Comparison of ENCODE assay signal across 8 cellular contexts in the genomic region with DNA sequence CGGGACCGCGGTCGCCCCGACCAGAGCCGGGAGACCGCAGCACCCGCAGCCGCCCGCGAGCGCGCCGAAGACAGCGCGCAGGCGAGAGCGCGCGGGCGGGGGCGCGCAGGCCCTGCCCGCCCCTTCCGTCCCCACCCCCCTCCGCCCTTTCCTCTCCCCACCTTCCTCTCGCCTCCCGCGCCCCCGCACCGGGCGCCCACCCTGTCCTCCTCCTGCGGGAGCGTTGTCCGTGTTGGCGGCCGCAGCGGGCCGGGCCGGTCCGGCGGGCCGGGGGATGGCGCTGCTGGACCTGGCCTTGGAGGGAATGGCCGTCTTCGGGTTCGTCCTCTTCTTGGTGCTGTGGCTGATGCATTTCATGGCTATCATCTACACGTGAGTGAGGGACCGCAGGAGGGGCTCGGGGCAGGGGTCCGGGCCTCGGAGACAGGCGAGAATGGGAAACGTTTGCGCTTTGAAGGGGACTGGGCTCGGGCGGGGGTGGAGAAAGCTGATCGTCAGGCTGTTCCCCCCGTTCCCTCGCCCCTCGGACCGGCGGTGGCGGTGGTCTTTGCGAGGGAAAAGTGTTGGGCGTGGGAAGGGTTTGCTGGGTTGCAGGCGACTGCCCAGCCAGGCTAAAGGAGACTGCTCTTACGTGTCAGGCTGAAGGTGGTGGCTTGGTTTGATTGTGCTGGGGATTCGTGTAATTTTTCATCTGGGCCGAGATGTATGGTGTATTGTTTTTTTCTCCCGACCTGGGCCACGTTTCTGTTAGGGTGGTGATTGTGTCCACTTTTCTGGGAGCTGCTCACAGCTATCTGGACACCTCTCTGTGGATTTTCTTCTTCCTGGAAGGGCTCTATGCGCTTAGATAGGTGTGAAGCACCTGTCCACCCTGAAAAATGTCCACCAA. TPM values are rescaled to one million over a fixed set of nuclear protein-coding genes. Genes with fewer than 3 reads are reported as not detected.
DNase-seq lines count a peak whose midpoint lies in the region; ATAC-seq, FAIRE-seq and TF ChIP-seq lines count a peak whose summit lies in the region.

No MANE protein-coding gene starts in this region.

- peaks cover 5% of the 10 kb centered on the region for H3K36me3 Mint-ChIP-seq in Calu3 (ENCODE audit: insufficient read depth, unreplicated experiment)

- H3K9me3 ChIP-seq in pancreas = no peaks in the 10 kb centered on the region

- H3K4me3 ChIP-seq in AG09309 (ENCODE audit: control insufficient read depth, low read depth, low read length) (peak overlapping the region; percentile 99), pancreas (peak overlapping the region; percentile 71 to 90 (median 78))

- peak overlapping the region; percentile 90 to 98 (median 91) for H3K27ac ChIP-seq in pancreas

- H3K4me1 ChIP-seq in pancreas = peaks cover 15 to 33% (median 32%) of the 10 kb centered on the region in 3 donors

- TF ChIP-seq CTCF in AG09309 (IDR thresholded peaks at IDR 0.05; ENCODE audit: control insufficient read depth, insufficient read depth, low read depth, low read length, missing control alignments) = peak; percentile 6
- no peak for TF ChIP-seq CTCF in pancreas (IDR thresholded peaks at IDR 0.05)
- no peak for TF ChIP-seq CTCF in Calu3 (IDR thresholded peaks at IDR 0.05; ENCODE audit: unreplicated experiment)

- H3K9me3 Mint-ChIP-seq in Calu3 (ENCODE audit: low read depth, unreplicated experiment) = no peaks in the 10 kb centered on the region

- WGBS in pancreas, 2 donors = 0 to 1% methylated on average over 31 to 73 of the region's 73 CpGs

- DNase-seq in AG09309 (ENCODE audit: low read depth) (no peak), NOMO-1 treated with dmso at 0.1 percent for 144 hours (lab: John Stamatoyannopoulos, UW; ENCODE audit: unreplicated experiment) (peak; percentile 52), Right ventricle myocardium inferior (ENCODE audit: missing footprints) (peak; percentile 82), pancreas (peak; percentile 35 to 84 (median 64)), Calu3 (no peak)
- DNase-seq in activated naive CD4-positive, alpha-beta T cell treated with Interleukin-2 at 50 U/mL for 16 hours = peak; percentile 28

- H3K27me3 ChIP-seq in pancreas = no peaks in the 10 kb centered on the region

- no peak for FAIRE-seq in pancreas (lab: Jason Lieb, UNC)

- H3K27ac Mint-ChIP-seq in Calu3 (ENCODE audit: unreplicated experiment) = no peak overlapping the region

- H3K36me3 ChIP-seq in pancreas = no peaks in the 10 kb centered on the region

- no peaks in the 10 kb centered on the region for H3K4me1 Mint-ChIP-seq in Calu3 (ENCODE audit: low read depth, unreplicated experiment)

- H3K27me3 Mint-ChIP-seq in Calu3 (ENCODE audit: unreplicated experiment) = no peaks in the 10 kb centered on the region

- CTCF ChIA-PET in Calu3 (lab: Charles Lee) = interaction anchor here (0.5 to 1.6 kb wide), 6 partner anchors 46 to 178 kb away, joined by 3 to 12 read pairs (median 4); no protein-coding TSS in a partner anchor

- H3K4me3 Mint-ChIP-seq in Calu3 (ENCODE audit: low read depth, unreplicated experiment) = no peak overlapping the region

- peak; percentile 33 for ATAC-seq in GM18517 (IDR thresholded peaks at IDR 0.05; ENCODE audit: unreplicated experiment)
- peak; percentile 38 for ATAC-seq in HG02981 (IDR thresholded peaks at IDR 0.05; ENCODE audit: unreplicated experiment)
- ATAC-seq in Right ventricle myocardium inferior = peak; percentile 63
- ATAC-seq in pancreas = peak; percentile 46 to 74 (median 54)

- BruUV-seq in Calu3 (replicated peaks; lab: Mats Ljungman, UMichigan) = no TSS peak

- intact Hi-C loops in Right ventricle myocardium inferior (cut with DNase I) = loop anchor here (1.0 to 10.0 kb wide), 4 partner anchors 18 to 435 kb away; partner anchors contain the start of gene PTBP3
- intact Hi-C loops in pancreas (cut with DNase I) = no loop called here
- intact Hi-C loops in Calu3 (cut with micrococcal nuclease; ENCODE audit: unreplicated experiment) = loop anchor here (1.0 to 5.0 kb wide), 3 partner anchors 125 to 170 kb away; no protein-coding TSS in a partner anchor

RNA-seq across cellular contexts. Expression of gene UGCG, which starts 0.6 kb away (rescaled TPM):
- total RNA-seq in Right ventricle myocardium inferior (12.8 TPM), pancreas (10 to 100 TPM in 5 of 6 donors, 1 to 10 TPM in 1; 9.4 to 29.9 (median 12.9) TPM), Calu3 (2022) (75.5 and 84.8 TPM in 2 replicates)
- polyA plus RNA-seq in pancreas = 10 to 100 TPM; 14.3 to 14.8 TPM

Comparison
In these comparisons a context has a peak if more than half of its experiments do, and no peak if none do; other contexts are left out.
1. DNase-seq: peak in NOMO-1 treated with dmso at 0.1 percent for 144 hours (single experiment), activated naive CD4-positive, alpha-beta T cell treated with Interleukin-2 at 50 U/mL for 16 hours (single experiment), Right ventricle myocardium inferior (single experiment) and pancreas (6 of 6); none in AG09309 (single experiment) and Calu3 (single experiment).
2. intact Hi-C loops: an anchor here in Right ventricle myocardium inferior (1.0 to 10.0 kb wide) and Calu3 (1.0 to 5.0 kb wide); none called in pancreas.
3. Peak in every context shown above with its lines, with median percentiles within 50 percentile points of each other: ATAC-seq.